In genomic region chr17:81696218-81696941, GRCh38 we compare ENCODE assay signal across 22 cellular contexts.
"Had no signal": no experiment of that assay in that cellular context is flagged by ENCODE, and none has a peak within 500 bp of the region (broad histone marks: within the 10 kb centered on the region; RNA-seq: fewer than 3 reads in every experiment).

No MANE protein-coding gene starts in this region.

- ATAC-seq: activated CD8-positive, alpha-beta T cell treated with anti-CD3 and anti-CD28 coated beads, Interleukin-2, amount 10 ng/mL, durations not matched to agents 7 days and 5 days; T-helper 17 cell; WTC11 had no signal

- DNase-seq: activated CD4-positive, alpha-beta T cell treated with anti-CD3 and anti-CD28 coated beads for 4 hours; activated CD8-positive, alpha-beta memory T cell treated with anti-CD3 and anti-CD28 coated beads, Interleukin-2, amount 50 U/mL, for 4 hours; activated CD8-positive, alpha-beta T cell treated with anti-CD3 and anti-CD28 coated beads, Interleukin-2, amount 10 ng/mL, durations not matched to agents 7 days and 5 days; activated gamma-delta T cell treated with Interleukin-2 at 50 U/mL for 16 hours; amniotic stem cell; effector CD8-positive, alpha-beta T cell; foreskin fibroblast; glutamatergic neuron; immature natural killer cell; naive B cell; stimulated activated CD4-positive, alpha-beta T cell treated with anti-CD3 and anti-CD28 coated beads, Interleukin-15, amount 100 ng/mL, for 24 hours; stimulated activated CD4-positive, alpha-beta T cell treated with anti-CD3 and anti-CD28 coated beads, Interleukin-4, amount 100 ng/mL, for 1 hour; stimulated activated naive B cell treated with anti-CD40 and anti-IgM and Interleukin-4, amounts not matched to agents 10 μg/mL and 1 μg/mL and 100 μg/mL, for 72 hours; substantia nigra; T-helper 17 cell; uterus had no signal

- H2AFZ ChIP-seq: neural progenitor cell had no signal

- H3K4me2 ChIP-seq: neural progenitor cell had no signal

- H3K4me1 ChIP-seq: neural progenitor cell had no signal

- H3K4me3 ChIP-seq: lung, neural progenitor cell, pancreas, tibial nerve, uterus had no signal

- H3K36me3 Mint-ChIP-seq: activated naive CD8-positive, alpha-beta T cell; naive B cell had no signal

- H3K4me3 Mint-ChIP-seq: activated CD8-positive, alpha-beta T cell treated with anti-CD3 and anti-CD28 coated beads, Interleukin-2, amount 10 ng/mL, durations not matched to agents 7 days and 5 days; activated naive CD8-positive, alpha-beta T cell; immature natural killer cell; naive B cell; neural progenitor cell; stimulated activated naive B cell treated with anti-CD40 and anti-IgM and Interleukin-4, amounts not matched to agents 10 μg/mL and 1 μg/mL and 100 μg/mL, for 72 hours; T-helper 17 cell; WTC11 had no signal

- H3K9ac ChIP-seq: neural progenitor cell had no signal

- H3K27me3 Mint-ChIP-seq: activated naive CD8-positive, alpha-beta T cell; naive B cell; stimulated activated naive B cell treated with anti-CD40 and anti-IgM and Interleukin-4, amounts not matched to agents 10 μg/mL and 1 μg/mL and 100 μg/mL, for 72 hours; T-helper 17 cell had no signal

- H3K36me3 ChIP-seq: neural progenitor cell, uterus had no signal

- H3K9me3 ChIP-seq: pancreas, tibial nerve, uterus had no signal

- H3K27me3 ChIP-seq: neural progenitor cell, pancreas, tibial nerve, uterus had no signal

- H3K27ac Mint-ChIP-seq: activated CD8-positive, alpha-beta T cell treated with anti-CD3 and anti-CD28 coated beads, Interleukin-2, amount 10 ng/mL, durations not matched to agents 7 days and 5 days; activated naive CD8-positive, alpha-beta T cell; naive B cell; neural progenitor cell; T-helper 17 cell had no signal

- H3K27ac ChIP-seq: neural progenitor cell, pancreas, tibial nerve, uterus had no signal

- H3K9me3 Mint-ChIP-seq: immature natural killer cell; naive B cell; stimulated activated naive B cell treated with anti-CD40 and anti-IgM and Interleukin-4, amounts not matched to agents 10 μg/mL and 1 μg/mL and 100 μg/mL, for 72 hours; WTC11 had no signal
